Comparison of ENCODE assay signal across 9 cellular contexts in genomic region chr5:140557965-140558364, GRCh38. TPM values are rescaled to one million over a fixed set of nuclear protein-coding genes. Genes with fewer than 3 reads are reported as not detected.
A peak's percentile ranks its signal among the peaks of the same experiment; 100 is the strongest.
DNase-seq lines count a peak whose midpoint lies in the region; ATAC-seq and TF ChIP-seq lines count a peak whose summit lies in the region.
"Had no signal": no experiment of that assay in that cellular context is flagged by ENCODE, and none has a peak within 500 bp of the region (broad histone marks: within the 10 kb centered on the region; RNA-seq: fewer than 3 reads in every experiment).

No MANE protein-coding gene starts in this region.

- H3K4me1 ChIP-seq in heart right ventricle (peaks cover 8 to 62% (median 53%) of the 10 kb centered on the region in 9 donors), body of pancreas (peaks cover 37% of the 10 kb centered on the region), muscle layer of colon (ENCODE audit: insufficient read depth, low read length) (peaks cover 26% of the 10 kb centered on the region), vagina (peaks cover 41% of the 10 kb centered on the region)

- H3K27ac ChIP-seq in heart right ventricle (peak overlapping the region in 9 of 10 donors; percentile 81 to 98 (median 93)), body of pancreas (peak overlapping the region; percentile 60 to 87 (median 75)), muscle layer of colon (ENCODE audit: low read depth, low read length) (peak overlapping the region; percentile 94), vagina (peak overlapping the region; percentile 79)

- H3K9ac ChIP-seq in muscle layer of colon (ENCODE audit: low read length): peak overlapping the region; percentile 23

- H3K4me3 ChIP-seq in heart right ventricle (no peak overlapping the region), body of pancreas (no peak overlapping the region), muscle layer of colon (ENCODE audit: low read depth in 1 of 2, low read length in 2 of 2) (peak overlapping the region; percentile 76 to 98), vagina (no peak overlapping the region)

- no peak for DNase-seq in heart right ventricle
- DNase-seq in Right ventricle myocardium inferior (ENCODE audit: missing footprints): no peak
- no peak for DNase-seq in body of pancreas
- DNase-seq in vagina (ENCODE audit: extremely low spot score in 2 of 2): no peak
- DNase-seq in NCI-H1092 treated with DMSO at 0.1 percent for 48 hours (lab: John Stamatoyannopoulos, UW): no peak

- no peak for TF ChIP-seq CTCF in heart right ventricle (IDR thresholded peaks at IDR 0.05)
- no peak for TF ChIP-seq CTCF in body of pancreas (IDR thresholded peaks at IDR 0.05)
- no peak for TF ChIP-seq CTCF in vagina (IDR thresholded peaks at IDR 0.05)

- H3K27me3 ChIP-seq in heart right ventricle (no peaks in the 10 kb centered on the region), body of pancreas (no peaks in the 10 kb centered on the region), muscle layer of colon (ENCODE audit: control insufficient read depth in 1 of 2, insufficient read depth in 2 of 2, low read length in 2 of 2) (no peaks in the 10 kb centered on the region), vagina (no peaks in the 10 kb centered on the region)

- ATAC-seq in heart right ventricle (no peak), Right ventricle myocardium inferior (no peak), body of pancreas (no peak), GM18498 (IDR thresholded peaks at IDR 0.05; ENCODE audit: unreplicated experiment) (no peak), GM18502 (IDR thresholded peaks at IDR 0.05; ENCODE audit: poor library complexity, unreplicated experiment) (no peak)

- no peaks in the 10 kb centered on the region for H3K9me3 ChIP-seq in heart right ventricle
- no peaks in the 10 kb centered on the region for H3K9me3 ChIP-seq in body of pancreas
- no peaks in the 10 kb centered on the region for H3K9me3 ChIP-seq in muscle layer of colon (ENCODE audit: low read length)
- H3K9me3 ChIP-seq in vagina: no peaks in the 10 kb centered on the region

- 86% methylated on average over 3 of the region's 3 CpGs for WGBS in heart right ventricle, 2 donors
- WGBS in body of pancreas, 2 donors: 80 to 84% methylated on average over 3 of the region's 3 CpGs

- TF ChIP-seq POLR2A in body of pancreas (IDR thresholded peaks at IDR 0.05) (no peak), vagina (IDR thresholded peaks at IDR 0.05) (no peak)

- H3K36me3 ChIP-seq in heart right ventricle (peaks cover 0 to 45% (median 6%) of the 10 kb centered on the region in 9 donors), body of pancreas (replicated peaks in 1 of 2; ENCODE audit: insufficient read depth in 1 of 2, low read depth in 2 of 2) (no peaks in the 10 kb centered on the region), muscle layer of colon (ENCODE audit: insufficient read depth, low read length) (peaks cover 20% of the 10 kb centered on the region), vagina (peaks cover 0 to 12% of the 10 kb centered on the region in 2 donors)

- intact Hi-C loops in heart right ventricle (cut with DNase I) (loop anchor here in 1 of 10 donors (10.0 kb wide), 1 partner anchor 313 kb away; no protein-coding TSS in a partner anchor), Right ventricle myocardium inferior (cut with DNase I) (no loop called here), body of pancreas (cut with DNase I) (no loop called here), vagina (cut with DNase I) (no loop called here)

RNA-seq across cellular contexts. Expression of gene SRA1, which starts 0.7 kb away (rescaled TPM):
- total RNA-seq in heart right ventricle (10 to 100 TPM; 22.7 to 42.2 (median 32.5) TPM), Right ventricle myocardium inferior (29.4 TPM), body of pancreas (10 to 100 TPM; 10.9 to 12.5 TPM), vagina (20.4 TPM)
- polyA plus RNA-seq in heart right ventricle: 10 to 100 TPM; 29.8 to 35.8 TPM

RNA-seq across cellular contexts. Expression of gene APBB3, which starts 6.4 kb away (rescaled TPM):
- total RNA-seq in heart right ventricle (10 to 100 TPM in 9 of 10 donors, 1 to 10 TPM in 1; 8.0 to 18.7 (median 13.3) TPM), Right ventricle myocardium inferior (10.6 TPM), body of pancreas (10 to 100 TPM; 27.0 to 28.3 TPM), vagina (16.7 TPM)
- polyA plus RNA-seq in heart right ventricle: 10 to 100 TPM in 1 of 2 donors, 1 to 10 TPM in 1; 6.9 to 31.3 TPM

RNA-seq across cellular contexts. Expression of gene SLC35A4, which starts 6.7 kb away (rescaled TPM):
- total RNA-seq in heart right ventricle (100 to 1,000 TPM in 1 of 10 donors, 10 to 100 TPM in 9; 69.7 to 105 (median 80.6) TPM), Right ventricle myocardium inferior (76.4 TPM), body of pancreas (10 to 100 TPM; 18.5 to 39.4 TPM), vagina (21.4 TPM)
- polyA plus RNA-seq in heart right ventricle: 10 to 100 TPM; 33.9 to 58.0 TPM

RNA-seq across cellular contexts. Expression of gene EIF4EBP3, which starts 10.5 kb away (rescaled TPM):
- total RNA-seq in heart right ventricle: 10 to 100 TPM in 9 of 10 donors, 1 to 10 TPM in 1; 9.2 to 36.5 (median 21.5) TPM
- 10 to 100 TPM; 14.3 to 46.1 TPM for polyA plus RNA-seq in heart right ventricle
- 11.7 TPM for total RNA-seq in Right ventricle myocardium inferior
- 1 to 10 TPM in 1 of 2 donors, not detected in 1; 7.3 TPM for total RNA-seq in body of pancreas
- 38.1 TPM for total RNA-seq in vagina
- total RNA-seq: Daoy had no signal

Comparison
In these comparisons a context has a peak if more than half of its experiments do, and no peak if none do; other contexts are left out.
1. H3K4me3 ChIP-seq: peak in muscle layer of colon (2 of 2); none in heart right ventricle (0 of 10), body of pancreas (0 of 2) and vagina (0 of 2).
2. Peak in every context shown above with its lines, with median percentiles within 50 percentile points of each other: H3K27ac ChIP-seq.